In genomic region chr10:103911021-103911459, GRCh38 we compare ENCODE assay signal across 8 cellular contexts. TPM values are rescaled to one million over a fixed set of nuclear protein-coding genes. Genes with fewer than 3 reads are reported as not detected.
DNase-seq lines count a peak whose midpoint lies in the region; ATAC-seq and TF ChIP-seq lines count a peak whose summit lies in the region.

No MANE protein-coding gene starts in this region.

- peaks cover 9% of the 10 kb centered on the region for H3K9me3 ChIP-seq in CD4-positive, alpha-beta T cell (ENCODE audit: control insufficient read depth, low read length)
- H3K9me3 ChIP-seq in KOPT-K1 (ENCODE audit: insufficient read depth, low read length, poor library complexity, severe bottlenecking): peaks cover 15% of the 10 kb centered on the region
- no peaks in the 10 kb centered on the region for H3K9me3 ChIP-seq in muscle layer of duodenum (ENCODE audit: control insufficient read depth in 1 of 2, low read length in 2 of 2)

- H3K9me3 Mint-ChIP-seq in CD4-positive, alpha-beta T cell: no peaks in the 10 kb centered on the region

- H3K27me3 ChIP-seq in CD4-positive, alpha-beta T cell (ENCODE audit: control insufficient read depth, insufficient read depth, low read length): no peaks in the 10 kb centered on the region
- H3K27me3 ChIP-seq in muscle layer of duodenum (ENCODE audit: low read depth, low read length): no peaks in the 10 kb centered on the region

- DNase-seq in CD4-positive, alpha-beta T cell: peak; percentile 23 to 52 (median 37)
- DNase-seq in activated T-cell treated with anti-CD3 and anti-CD28 coated beads for 4 hours (peak; percentile 21), NCI-H345 treated with DMSO at 0.1 percent for 48 hours (lab: John Stamatoyannopoulos, UW; ENCODE audit: unreplicated experiment) (no peak), SHP77 (lab: John Stamatoyannopoulos, UW) (no peak), posterior cingulate gyrus (no peak)

- H3K36me3 ChIP-seq in KOPT-K1 (ENCODE audit: insufficient read depth, low read length) (peaks cover 14% of the 10 kb centered on the region), muscle layer of duodenum (ENCODE audit: control insufficient read depth in 1 of 2, insufficient read depth in 2 of 2, low read length in 2 of 2) (no peaks in the 10 kb centered on the region)

- H3K36me3 Mint-ChIP-seq in CD4-positive, alpha-beta T cell (ENCODE audit: low read depth): peaks cover 32% of the 10 kb centered on the region

- peak overlapping the region; percentile 83 for H3K4me3 Mint-ChIP-seq in CD4-positive, alpha-beta T cell

- CTCF ChIA-PET in CD4-positive, alpha-beta T cell (lab: Charles Lee): interaction anchor here (1.0 to 1.3 kb wide), 3 partner anchors 11 to 211 kb away, joined by 4 to 5 read pairs (median 4); partner anchors contain the start of gene SFR1

- POLR2A ChIA-PET in CD4-positive, alpha-beta T cell (lab: Charles Lee): interaction anchor here (0.7 to 4.8 kb wide), 10 partner anchors 10 to 210 kb away, joined by 3 to 31 read pairs (median 6); partner anchors contain the start of gene SFR1

- intact Hi-C loops in CD4-positive, alpha-beta T cell (cut with DNase I, micrococcal nuclease): no loop called here
- intact Hi-C loops in posterior cingulate gyrus (cut with DNase I): loop anchor here (10.0 kb wide), 1 partner anchor 114 kb away; no protein-coding TSS in a partner anchor

- ATAC-seq in CD4-positive, alpha-beta T cell (ENCODE audit: poor library complexity): peak; percentile 80
- no peak for ATAC-seq in HG02642 (IDR thresholded peaks at IDR 0.05; ENCODE audit: poor library complexity, unreplicated experiment)

- TF ChIP-seq CTCF in CD4-positive, alpha-beta T cell (IDR thresholded peaks at IDR 0.05): no peak

- H3K4me1 Mint-ChIP-seq in CD4-positive, alpha-beta T cell (ENCODE audit: low read depth): peaks cover 78% of the 10 kb centered on the region

- H3K27me3 Mint-ChIP-seq in CD4-positive, alpha-beta T cell: no peaks in the 10 kb centered on the region

- H3K4me1 ChIP-seq in muscle layer of duodenum (ENCODE audit: control insufficient read depth in 1 of 2, insufficient read depth in 2 of 2, low read length in 2 of 2): peaks cover 11 to 13% of the 10 kb centered on the region in 2 donors

- H3K4me3 ChIP-seq in muscle layer of duodenum (ENCODE audit: low read depth in 1 of 2, low read length in 2 of 2): no peak overlapping the region

- peak overlapping the region; percentile 99 for H3K27ac Mint-ChIP-seq in CD4-positive, alpha-beta T cell

- peak overlapping the region; percentile 78 for H3K27ac ChIP-seq in CD4-positive, alpha-beta T cell (ENCODE audit: low read depth, low read length)
- H3K27ac ChIP-seq in KOPT-K1 (ENCODE audit: low read depth, low read length, poor library complexity, severe bottlenecking): peak overlapping the region; percentile 97
- H3K27ac ChIP-seq in muscle layer of duodenum (ENCODE audit: low read length): peak overlapping the region; percentile 3

RNA-seq across cellular contexts. Expression of gene STN1, which starts 6.9 kb away (rescaled TPM):
- 10 to 100 TPM; 13.0 to 13.4 TPM for total RNA-seq in CD4-positive, alpha-beta T cell

RNA-seq across cellular contexts. Expression of gene SH3PXD2A, which starts 55.7 kb away (rescaled TPM):
- total RNA-seq in CD4-positive, alpha-beta T cell: 1 to 10 TPM; 6.9 to 7.0 TPM

RNA-seq across cellular contexts. Expression of gene SLK, which starts 55.9 kb away (rescaled TPM):
- total RNA-seq in CD4-positive, alpha-beta T cell: 10 to 100 TPM; 20.5 to 20.8 TPM

Comparison
In these comparisons a context has a peak if more than half of its experiments do, and no peak if none do; other contexts are left out.
1. DNase-seq: peak in CD4-positive, alpha-beta T cell (10 of 10) and activated T-cell treated with anti-CD3 and anti-CD28 coated beads for 4 hours (single experiment); none in NCI-H345 treated with DMSO at 0.1 percent for 48 hours (single experiment), SHP77 (0 of 2) and posterior cingulate gyrus (0 of 10).
2. H3K27ac ChIP-seq: peak in every context shown above with its lines; median percentile 97 in KOPT-K1; 78 in CD4-positive, alpha-beta T cell; 3 in muscle layer of duodenum.